1 cellular context compared by ENCODE assay signal in the genomic region with DNA sequence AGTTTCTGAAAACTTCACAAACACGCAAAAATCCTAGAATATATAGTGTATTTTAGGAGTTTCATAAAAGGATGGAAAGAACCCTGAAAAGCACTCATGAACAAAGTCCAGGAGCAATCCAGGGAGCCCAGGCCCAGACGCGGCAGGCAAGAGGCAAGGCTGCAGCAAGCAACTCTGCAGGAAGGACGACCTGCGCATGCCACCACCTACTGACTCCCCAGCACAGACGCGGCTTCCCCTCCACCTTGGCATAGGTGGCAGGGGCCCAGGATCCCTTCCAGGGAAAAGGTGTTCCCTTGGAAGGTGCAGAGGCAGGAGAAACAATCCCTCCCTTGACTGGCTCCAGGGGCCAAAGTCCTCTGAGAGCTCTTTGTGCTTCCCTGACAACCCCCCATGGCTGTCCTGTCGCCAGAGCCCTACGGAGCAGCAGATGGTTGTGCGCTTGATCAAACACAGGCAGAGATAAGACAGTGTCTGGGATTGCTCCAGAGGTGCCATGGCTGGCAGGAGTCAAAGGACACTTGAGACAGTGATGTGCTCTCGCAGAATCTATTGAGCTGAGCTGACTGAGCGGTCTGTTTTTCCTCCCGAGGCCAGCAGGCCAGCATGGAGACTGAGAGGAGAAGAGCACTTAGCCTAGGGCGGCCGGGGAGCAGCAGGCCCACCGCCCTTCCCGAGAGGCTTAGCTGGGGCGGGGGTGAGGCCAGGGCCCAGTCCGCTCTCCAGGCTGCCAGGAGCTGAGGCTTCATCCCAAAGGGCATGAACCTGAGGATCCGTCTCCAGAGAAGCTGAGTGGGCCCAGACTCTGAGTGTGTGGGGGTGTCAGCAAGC.
TF ChIP-seq lines count a peak whose summit lies in the region.

No MANE protein-coding gene starts in this region.

TF ChIP-seq in HepG2, 621 proteins besides CTCF, POLR2A, EP300 and RAD21 (continued from another document and continues in another):
- TF ChIP-seq, protein P1, sequence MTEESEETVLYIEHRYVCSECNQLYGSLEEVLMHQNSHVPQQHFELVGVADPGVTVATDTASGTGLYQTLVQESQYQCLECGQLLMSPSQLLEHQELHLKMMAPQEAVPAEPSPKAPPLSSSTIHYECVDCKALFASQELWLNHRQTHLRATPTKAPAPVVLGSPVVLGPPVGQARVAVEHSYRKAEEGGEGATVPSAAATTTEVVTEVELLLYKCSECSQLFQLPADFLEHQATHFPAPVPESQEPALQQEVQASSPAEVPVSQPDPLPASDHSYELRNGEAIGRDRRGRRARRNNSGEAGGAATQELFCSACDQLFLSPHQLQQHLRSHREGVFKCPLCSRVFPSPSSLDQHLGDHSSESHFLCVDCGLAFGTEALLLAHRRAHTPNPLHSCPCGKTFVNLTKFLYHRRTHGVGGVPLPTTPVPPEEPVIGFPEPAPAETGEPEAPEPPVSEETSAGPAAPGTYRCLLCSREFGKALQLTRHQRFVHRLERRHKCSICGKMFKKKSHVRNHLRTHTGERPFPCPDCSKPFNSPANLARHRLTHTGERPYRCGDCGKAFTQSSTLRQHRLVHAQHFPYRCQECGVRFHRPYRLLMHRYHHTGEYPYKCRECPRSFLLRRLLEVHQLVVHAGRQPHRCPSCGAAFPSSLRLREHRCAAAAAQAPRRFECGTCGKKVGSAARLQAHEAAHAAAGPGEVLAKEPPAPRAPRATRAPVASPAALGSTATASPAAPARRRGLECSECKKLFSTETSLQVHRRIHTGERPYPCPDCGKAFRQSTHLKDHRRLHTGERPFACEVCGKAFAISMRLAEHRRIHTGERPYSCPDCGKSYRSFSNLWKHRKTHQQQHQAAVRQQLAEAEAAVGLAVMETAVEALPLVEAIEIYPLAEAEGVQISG (CRISPR knock-in tag; IDR thresholded peaks at IDR 0.05): peak; percentile 76
- TF ChIP-seq ZBTB7B (CRISPR knock-in tag; IDR thresholded peaks at IDR 0.05) (peak; percentile 83), CEBPB (IDR thresholded peaks at IDR 0.05; ENCODE audit: borderline replicate concordance, low read depth, low read length) (peak; percentile 27; the same call in 1 of the 2 replicates), CREM (IDR thresholded peaks at IDR 0.05) (peak; percentile 41; the same call in 1 of the 2 replicates), CREM (CRISPR knock-in tag; IDR thresholded peaks at IDR 0.05) (no peak), ZNF383 (CRISPR knock-in tag; IDR thresholded peaks at IDR 0.05; ENCODE audit: borderline replicate concordance) (no peak), TARDBP (CRISPR knock-in tag; IDR thresholded peaks at IDR 0.05) (peak; percentile 33; the same call in 1 of the 2 replicates), ZNF761 (CRISPR knock-in tag; conservative IDR thresholded peaks at IDR 0.05) (peak; percentile 70), ZNF503 (CRISPR knock-in tag; IDR thresholded peaks at IDR 0.05) (no peak; the same call in 1 of the 2 replicates), ZNF816 (CRISPR knock-in tag; IDR thresholded peaks at IDR 0.05; ENCODE audit: borderline replicate concordance) (no peak), NFKBIZ (CRISPR knock-in tag; IDR thresholded peaks at IDR 0.05) (no peak), ZC3H13 (CRISPR knock-in tag; IDR thresholded peaks at IDR 0.05) (no peak), FOXJ3 (CRISPR knock-in tag; IDR thresholded peaks at IDR 0.05; ENCODE audit: borderline replicate concordance) (peak; percentile 69; the same call in 1 of the 2 replicates), HMGXB4 (CRISPR knock-in tag; IDR thresholded peaks at IDR 0.05; ENCODE audit: borderline replicate concordance in 1 of 2, low read depth in 1 of 2) (peak in 1 of 2 experiments; percentile 41; a peak in 2 of 4 replicates), ZNF737 (CRISPR knock-in tag; IDR thresholded peaks at IDR 0.05; ENCODE audit: borderline replicate concordance) (peak; percentile 42; the same call in 1 of the 2 replicates), TBL1XR1 (IDR thresholded peaks at IDR 0.05; ENCODE audit: borderline replicate concordance, low read length, partially characterized antibody) (no peak), ZBTB37 (CRISPR knock-in tag; IDR thresholded peaks at IDR 0.05) (peak; percentile 22; the same call in 1 of the 2 replicates), ZNF556 (CRISPR knock-in tag; IDR thresholded peaks at IDR 0.05; ENCODE audit: borderline replicate concordance) (peak; percentile 61; the same call in 1 of the 2 replicates), ZFP62 (CRISPR knock-in tag; IDR thresholded peaks at IDR 0.05) (no peak), ZNF292 (CRISPR knock-in tag; IDR thresholded peaks at IDR 0.05; ENCODE audit: borderline replicate concordance, low read depth) (peak; percentile 30; the same call in 1 of the 2 replicates), ZNF281 (CRISPR knock-in tag; IDR thresholded peaks at IDR 0.05; ENCODE audit: borderline replicate concordance) (peak; percentile 99), FOSL1 (CRISPR knock-in tag; IDR thresholded peaks at IDR 0.05; ENCODE audit: borderline replicate concordance) (no peak), RARG (CRISPR knock-in tag; IDR thresholded peaks at IDR 0.05; ENCODE audit: low read depth) (no peak), ZNF616 (CRISPR knock-in tag; IDR thresholded peaks at IDR 0.05; ENCODE audit: low read depth) (no peak), FOXP1 (IDR thresholded peaks at IDR 0.05) (no peak), FOXP1 (CRISPR knock-in tag; IDR thresholded peaks at IDR 0.05) (peak; percentile 54; the same call in 1 of the 2 replicates), BCL3 (CRISPR knock-in tag; IDR thresholded peaks at IDR 0.05) (0 out of 2 replicates have a peak, but pooled peaks have one; percentile 62), SCMH1 (CRISPR knock-in tag; IDR thresholded peaks at IDR 0.05; ENCODE audit: borderline replicate concordance) (no peak), EED (CRISPR knock-in tag; IDR thresholded peaks at IDR 0.05) (no peak; the same call in 1 of the 2 replicates), SMARCE1 (IDR thresholded peaks at IDR 0.05; ENCODE audit: borderline replicate concordance) (no peak), ZEB1 (IDR thresholded peaks at IDR 0.05; ENCODE audit: insufficient replicate concordance, low read depth) (no peak), ZGPAT (CRISPR knock-in tag; IDR thresholded peaks at IDR 0.05) (peak; percentile 46; the same call in 1 of the 2 replicates), RFXAP (CRISPR knock-in tag; IDR thresholded peaks at IDR 0.05; ENCODE audit: borderline replicate concordance) (peak; percentile 56; the same call in 1 of the 2 replicates), RBM22 (optimal IDR thresholded peaks at IDR 0.05; ENCODE audit: low read length) (no peak), NRL (CRISPR knock-in tag; IDR thresholded peaks at IDR 0.05; ENCODE audit: borderline replicate concordance) (peak; percentile 88; the same call in 1 of the 2 replicates), SNAPC2 (CRISPR knock-in tag; IDR thresholded peaks at IDR 0.05) (no peak), MIER2 (CRISPR knock-in tag; IDR thresholded peaks at IDR 0.05) (peak; percentile 92)
- TF ChIP-seq, protein P2, sequence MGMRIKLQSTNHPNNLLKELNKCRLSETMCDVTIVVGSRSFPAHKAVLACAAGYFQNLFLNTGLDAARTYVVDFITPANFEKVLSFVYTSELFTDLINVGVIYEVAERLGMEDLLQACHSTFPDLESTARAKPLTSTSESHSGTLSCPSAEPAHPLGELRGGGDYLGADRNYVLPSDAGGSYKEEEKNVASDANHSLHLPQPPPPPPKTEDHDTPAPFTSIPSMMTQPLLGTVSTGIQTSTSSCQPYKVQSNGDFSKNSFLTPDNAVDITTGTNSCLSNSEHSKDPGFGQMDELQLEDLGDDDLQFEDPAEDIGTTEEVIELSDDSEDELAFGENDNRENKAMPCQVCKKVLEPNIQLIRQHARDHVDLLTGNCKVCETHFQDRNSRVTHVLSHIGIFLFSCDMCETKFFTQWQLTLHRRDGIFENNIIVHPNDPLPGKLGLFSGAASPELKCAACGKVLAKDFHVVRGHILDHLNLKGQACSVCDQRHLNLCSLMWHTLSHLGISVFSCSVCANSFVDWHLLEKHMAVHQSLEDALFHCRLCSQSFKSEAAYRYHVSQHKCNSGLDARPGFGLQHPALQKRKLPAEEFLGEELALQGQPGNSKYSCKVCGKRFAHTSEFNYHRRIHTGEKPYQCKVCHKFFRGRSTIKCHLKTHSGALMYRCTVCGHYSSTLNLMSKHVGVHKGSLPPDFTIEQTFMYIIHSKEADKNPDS (CRISPR knock-in tag; IDR thresholded peaks at IDR 0.05): no peak
- TF ChIP-seq, protein P3, sequence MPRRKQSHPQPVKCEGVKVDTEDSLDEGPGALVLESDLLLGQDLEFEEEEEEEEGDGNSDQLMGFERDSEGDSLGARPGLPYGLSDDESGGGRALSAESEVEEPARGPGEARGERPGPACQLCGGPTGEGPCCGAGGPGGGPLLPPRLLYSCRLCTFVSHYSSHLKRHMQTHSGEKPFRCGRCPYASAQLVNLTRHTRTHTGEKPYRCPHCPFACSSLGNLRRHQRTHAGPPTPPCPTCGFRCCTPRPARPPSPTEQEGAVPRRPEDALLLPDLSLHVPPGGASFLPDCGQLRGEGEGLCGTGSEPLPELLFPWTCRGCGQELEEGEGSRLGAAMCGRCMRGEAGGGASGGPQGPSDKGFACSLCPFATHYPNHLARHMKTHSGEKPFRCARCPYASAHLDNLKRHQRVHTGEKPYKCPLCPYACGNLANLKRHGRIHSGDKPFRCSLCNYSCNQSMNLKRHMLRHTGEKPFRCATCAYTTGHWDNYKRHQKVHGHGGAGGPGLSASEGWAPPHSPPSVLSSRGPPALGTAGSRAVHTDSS (CRISPR knock-in tag; conservative IDR thresholded peaks at IDR 0.05): no peak
